Comparison of ENCODE assay signal across 1 cellular context in genomic region chr1:200150721-200151120, GRCh38.
TF ChIP-seq lines count a peak whose summit lies in the region.

No MANE protein-coding gene starts in this region.

TF ChIP-seq in K562, 482 proteins besides CTCF, POLR2A, EP300 and RAD21 (continued from another document and continues in another):
- TF ChIP-seq ZFP36 (IDR thresholded peaks at IDR 0.05; ENCODE audit: low read depth, low read length, partially characterized antibody) (no peak), PREB (CRISPR knock-in tag; IDR thresholded peaks at IDR 0.05) (no peak), NR0B1 (IDR thresholded peaks at IDR 0.05; ENCODE audit: partially characterized antibody) (no peak), NFATC3 (IDR thresholded peaks at IDR 0.05) (no peak), GABPB2 (CRISPR knock-in tag; conservative IDR thresholded peaks at IDR 0.05) (no peak), ZNF445 (CRISPR knock-in tag; IDR thresholded peaks at IDR 0.05; ENCODE audit: low read depth) (no peak), MEF2A (IDR thresholded peaks at IDR 0.05; ENCODE audit: control insufficient read depth, low read depth, low read length) (no peak), E2F3 (CRISPR knock-in tag; IDR thresholded peaks at IDR 0.05) (no peak), COPS2 (conservative IDR thresholded peaks at IDR 0.05) (no peak), HMGN3 (IDR thresholded peaks at IDR 0.05; ENCODE audit: borderline replicate concordance, extremely low read depth, insufficient read length, low read depth, low read length) (no peak), UBTF (IDR thresholded peaks at IDR 0.05; ENCODE audit: borderline replicate concordance in 1 of 2, low read depth in 2 of 2, low read length in 2 of 2) (no peak), MECOM (CRISPR knock-in tag; IDR thresholded peaks at IDR 0.05) (no peak), KDM4B (IDR thresholded peaks at IDR 0.05; ENCODE audit: borderline replicate concordance in 2 of 2, low read depth in 1 of 2) (no peak), IFI16 (CRISPR knock-in tag; IDR thresholded peaks at IDR 0.05) (no peak), CHD2 (IDR thresholded peaks at IDR 0.05; ENCODE audit: low read depth, low read length) (no peak), TSHZ1 (CRISPR knock-in tag; IDR thresholded peaks at IDR 0.05) (no peak), ZNF134 (CRISPR knock-in tag; conservative IDR thresholded peaks at IDR 0.05) (no peak), ARHGAP35 (IDR thresholded peaks at IDR 0.05; ENCODE audit: partially characterized antibody) (no peak), ZNF23 (CRISPR knock-in tag; IDR thresholded peaks at IDR 0.05) (no peak), TBP (optimal IDR thresholded peaks at IDR 0.05; ENCODE audit: low read depth, low read length) (no peak), CHAMP1 (IDR thresholded peaks at IDR 0.05) (no peak), THAP7 (CRISPR knock-in tag; IDR thresholded peaks at IDR 0.05) (no peak), NFXL1 (CRISPR knock-in tag; IDR thresholded peaks at IDR 0.05) (no peak), TOE1 (IDR thresholded peaks at IDR 0.05; ENCODE audit: borderline replicate concordance) (no peak), TOE1 (CRISPR knock-in tag; IDR thresholded peaks at IDR 0.05; ENCODE audit: borderline replicate concordance, low read depth) (no peak), NR2C1 (IDR thresholded peaks at IDR 0.05) (no peak), NR2C1 (tag; IDR thresholded peaks at IDR 0.05) (peak; percentile 60), CBX1 (IDR thresholded peaks at IDR 0.05; ENCODE audit: low read depth) (no peak), PHB (CRISPR knock-in tag; IDR thresholded peaks at IDR 0.05) (no peak), SETDB1 (IDR thresholded peaks at IDR 0.05; ENCODE audit: low read length) (no peak), SOX6 (IDR thresholded peaks at IDR 0.05) (peak; percentile 60), ZNF133 (CRISPR knock-in tag; IDR thresholded peaks at IDR 0.05) (no peak), POU5F1 (IDR thresholded peaks at IDR 0.05; ENCODE audit: borderline replicate concordance, low read depth, low read length, partially characterized antibody) (no peak), FOS (IDR thresholded peaks at IDR 0.05; ENCODE audit: extremely low read depth, insufficient read length) (peak; percentile 21), ZNF561 (CRISPR knock-in tag; conservative IDR thresholded peaks at IDR 0.05) (no peak), ZNF41 (CRISPR knock-in tag; conservative IDR thresholded peaks at IDR 0.05) (no peak), ID3 (CRISPR knock-in tag; IDR thresholded peaks at IDR 0.05) (no peak), ID3 (tag; IDR thresholded peaks at IDR 0.05) (no peak), ZNF785 (CRISPR knock-in tag; IDR thresholded peaks at IDR 0.05) (no peak), ATF2 (CRISPR knock-in tag; IDR thresholded peaks at IDR 0.05) (no peak), ZBTB17 (CRISPR knock-in tag; IDR thresholded peaks at IDR 0.05) (no peak), USF1 (CRISPR knock-in tag; IDR thresholded peaks at IDR 0.05) (no peak), SIN3B (IDR thresholded peaks at IDR 0.05; ENCODE audit: low read depth) (no peak), CBX3 (IDR thresholded peaks at IDR 0.05; ENCODE audit: borderline replicate concordance in 1 of 2, low read length in 2 of 2) (no peak; a peak in 1 of 3 replicates), TFAM (CRISPR knock-in tag; conservative IDR thresholded peaks at IDR 0.05) (no peak), ZBTB12 (CRISPR knock-in tag; IDR thresholded peaks at IDR 0.05) (no peak), GTF2F1 (IDR thresholded peaks at IDR 0.05; ENCODE audit: low read depth, low read length) (no peak), MBD1 (CRISPR knock-in tag; IDR thresholded peaks at IDR 0.05) (no peak), ELF2 (CRISPR knock-in tag; IDR thresholded peaks at IDR 0.05) (no peak), CREB1 (IDR thresholded peaks at IDR 0.05) (no peak), CREB1 (CRISPR knock-in tag; IDR thresholded peaks at IDR 0.05) (no peak), CSDE1 (IDR thresholded peaks at IDR 0.05) (no peak), L3MBTL2 (IDR thresholded peaks at IDR 0.05) (no peak), C11orf30 (IDR thresholded peaks at IDR 0.05; ENCODE audit: low read depth) (no peak)
